1 cellular context compared by ENCODE assay signal in genomic region chr1:54409156-54410142, GRCh38.
A peak's percentile ranks its signal among the peaks of the same experiment; 100 is the strongest.
TF ChIP-seq lines count a peak whose summit lies in the region.

No MANE protein-coding gene starts in this region.

TF ChIP-seq in K562, 482 proteins besides CTCF, POLR2A, EP300 and RAD21 (continued from another document and continues in another):
- TF ChIP-seq ZNF592 (IDR thresholded peaks at IDR 0.05) = peak; percentile 54
- no peak for TF ChIP-seq ZNF707 (CRISPR knock-in tag; conservative IDR thresholded peaks at IDR 0.05)
- no peak for TF ChIP-seq TRIM24 (IDR thresholded peaks at IDR 0.05)
- peak; percentile 65 for TF ChIP-seq ATF7 (IDR thresholded peaks at IDR 0.05)
- no peak for TF ChIP-seq SLC30A9 (CRISPR knock-in tag; IDR thresholded peaks at IDR 0.05)
- no peak for TF ChIP-seq CLOCK (CRISPR knock-in tag; IDR thresholded peaks at IDR 0.05; ENCODE audit: borderline replicate concordance)
- no peak for TF ChIP-seq CEBPG (CRISPR knock-in tag; IDR thresholded peaks at IDR 0.05)
- TF ChIP-seq CEBPG (tag; conservative IDR thresholded peaks at IDR 0.05 in 1 of 2, IDR thresholded peaks at IDR 0.05 in 1 of 2) = no peak
- no peak for TF ChIP-seq NCOA2 (IDR thresholded peaks at IDR 0.05; ENCODE audit: partially characterized antibody in 2 of 2)
- no peak for TF ChIP-seq ZNF140 (CRISPR knock-in tag; IDR thresholded peaks at IDR 0.05)
- TF ChIP-seq SMARCE1 (IDR thresholded peaks at IDR 0.05) = peak; percentile 88
- no peak for TF ChIP-seq ZNF586 (CRISPR knock-in tag; conservative IDR thresholded peaks at IDR 0.05)
- TF ChIP-seq ZNF41 (CRISPR knock-in tag; conservative IDR thresholded peaks at IDR 0.05) = no peak
- peak; percentile 97 for TF ChIP-seq CTBP1 (IDR thresholded peaks at IDR 0.05; ENCODE audit: borderline replicate concordance)
- TF ChIP-seq KLF10 (CRISPR knock-in tag; IDR thresholded peaks at IDR 0.05) = no peak
- no peak for TF ChIP-seq NR4A1 (CRISPR knock-in tag; IDR thresholded peaks at IDR 0.05)
- TF ChIP-seq NR4A1 (tag; IDR thresholded peaks at IDR 0.05) = 0 out of 2 replicates have a peak, but pooled peaks have one; percentile 54
- TF ChIP-seq ZNF740 (CRISPR knock-in tag; IDR thresholded peaks at IDR 0.05) = no peak
- TF ChIP-seq ZNF740 (tag; IDR thresholded peaks at IDR 0.05) = no peak
- TF ChIP-seq TGIF2 (CRISPR knock-in tag; IDR thresholded peaks at IDR 0.05) = no peak
- TF ChIP-seq YY1 (IDR thresholded peaks at IDR 0.05; ENCODE audit: borderline replicate concordance in 1 of 3, control insufficient read depth in 1 of 3, extremely low read depth in 1 of 3, insufficient read depth in 3 of 3, insufficient read length in 1 of 3, insufficient replicate concordance in 2 of 3, low read depth in 1 of 3, low read length in 2 of 3) = peak in 1 of 3 experiments; percentile 44
- TF ChIP-seq CAMTA2 (CRISPR knock-in tag; conservative IDR thresholded peaks at IDR 0.05) = no peak
- no peak for TF ChIP-seq MAX (CRISPR knock-in tag; IDR thresholded peaks at IDR 0.05)
- no peak for TF ChIP-seq RBM15 (IDR thresholded peaks at IDR 0.05; ENCODE audit: insufficient read depth, low read length)
- TF ChIP-seq ARNT (IDR thresholded peaks at IDR 0.05) = no peak
- TF ChIP-seq RBM25 (IDR thresholded peaks at IDR 0.05; ENCODE audit: low read depth, low read length, severe bottlenecking) = no peak
- TF ChIP-seq SAFB2 (IDR thresholded peaks at IDR 0.05; ENCODE audit: borderline replicate concordance, low read depth, low read length, severe bottlenecking) = no peak
- TF ChIP-seq NR2C2 (CRISPR knock-in tag; IDR thresholded peaks at IDR 0.05) = no peak
- TF ChIP-seq NR2C2 (tag; IDR thresholded peaks at IDR 0.05) = no peak
- TF ChIP-seq FUS (optimal IDR thresholded peaks at IDR 0.05; ENCODE audit: low read depth, low read length) = no peak
- TF ChIP-seq ZNF830 (CRISPR knock-in tag; IDR thresholded peaks at IDR 0.05) = no peak
- peak; percentile 41; the same call in 1 of the 2 replicates for TF ChIP-seq POLR2AphosphoS5 (IDR thresholded peaks at IDR 0.05; ENCODE audit: control insufficient read depth, insufficient read depth, low read depth, low read length)
- TF ChIP-seq LCOR (CRISPR knock-in tag; IDR thresholded peaks at IDR 0.05) = no peak
- TF ChIP-seq ARID1B (IDR thresholded peaks at IDR 0.05) = peak; percentile 88
- peak; percentile 26 for TF ChIP-seq MEIS2 (IDR thresholded peaks at IDR 0.05; ENCODE audit: partially characterized antibody)
- no peak for TF ChIP-seq MBD1 (CRISPR knock-in tag; IDR thresholded peaks at IDR 0.05)
- TF ChIP-seq KLF1 (tag; IDR thresholded peaks at IDR 0.05) = peak; percentile 79; the same call in 1 of the 2 replicates
- no peak for TF ChIP-seq EWSR1 (IDR thresholded peaks at IDR 0.05; ENCODE audit: borderline replicate concordance, low read depth, partially characterized antibody)
- TF ChIP-seq CBX1 (IDR thresholded peaks at IDR 0.05; ENCODE audit: low read depth) = no peak
- TF ChIP-seq NCOA4 (IDR thresholded peaks at IDR 0.05; ENCODE audit: partially characterized antibody) = no peak
- TF ChIP-seq ZNF133 (CRISPR knock-in tag; IDR thresholded peaks at IDR 0.05) = no peak
- TF ChIP-seq ZNF583 (CRISPR knock-in tag; IDR thresholded peaks at IDR 0.05) = no peak
- no peak for TF ChIP-seq ZNF282 (CRISPR knock-in tag; IDR thresholded peaks at IDR 0.05)
- TF ChIP-seq ZNF263 (CRISPR knock-in tag; IDR thresholded peaks at IDR 0.05; ENCODE audit: borderline replicate concordance) = no peak; the same call in 1 of the 2 replicates
- TF ChIP-seq EGR1 (conservative IDR thresholded peaks at IDR 0.05) = no peak
- TF ChIP-seq TBP (optimal IDR thresholded peaks at IDR 0.05; ENCODE audit: low read depth, low read length) = no peak
- no peak for TF ChIP-seq HNRNPK (IDR thresholded peaks at IDR 0.05; ENCODE audit: low read depth, low read length, poor library complexity, severe bottlenecking)
- no peak for TF ChIP-seq KDM4B (IDR thresholded peaks at IDR 0.05; ENCODE audit: borderline replicate concordance in 2 of 2, low read depth in 1 of 2)
- TF ChIP-seq ZBTB2 (IDR thresholded peaks at IDR 0.05) = peak; percentile 70; the same call in 1 of the 2 replicates
- no peak for TF ChIP-seq HSF4 (CRISPR knock-in tag; IDR thresholded peaks at IDR 0.05; ENCODE audit: borderline replicate concordance)
- TF ChIP-seq ZNF75A (CRISPR knock-in tag; IDR thresholded peaks at IDR 0.05) = no peak
- TF ChIP-seq GATA2 (CRISPR knock-in tag; IDR thresholded peaks at IDR 0.05) = peak; percentile 68
- no peak for TF ChIP-seq ZNF212 (CRISPR knock-in tag; IDR thresholded peaks at IDR 0.05)
- TF ChIP-seq ZNF584 (CRISPR knock-in tag; IDR thresholded peaks at IDR 0.05; ENCODE audit: low read depth) = no peak
- TF ChIP-seq IRF9 (tag; IDR thresholded peaks at IDR 0.05) = peak; percentile 19; the same call in 1 of the 2 replicates
- TF ChIP-seq ZNF644 (tag; IDR thresholded peaks at IDR 0.05; ENCODE audit: low read depth) = no peak
- TF ChIP-seq RBM14 (IDR thresholded peaks at IDR 0.05; ENCODE audit: borderline replicate concordance, insufficient read depth, low read depth, low read length) = no peak
- no peak for TF ChIP-seq POLR2H (tag; IDR thresholded peaks at IDR 0.05; ENCODE audit: low read depth)
- no peak for TF ChIP-seq E2F5 (CRISPR knock-in tag; IDR thresholded peaks at IDR 0.05)
- no peak for TF ChIP-seq ETS1 (conservative IDR thresholded peaks at IDR 0.05; ENCODE audit: control insufficient read depth, low read depth, low read length)
- no peak for TF ChIP-seq ZC3H11A (IDR thresholded peaks at IDR 0.05; ENCODE audit: low read depth, low read length)
- TF ChIP-seq ETV1 (tag; conservative IDR thresholded peaks at IDR 0.05; ENCODE audit: low read depth) = no peak
- TF ChIP-seq MECOM (CRISPR knock-in tag; IDR thresholded peaks at IDR 0.05) = 0 out of 2 replicates have a peak, but pooled peaks have one; percentile 40
- no peak for TF ChIP-seq USF2 (CRISPR knock-in tag; IDR thresholded peaks at IDR 0.05)
